17 cellular contexts compared by ENCODE assay signal in genomic region chr9:126515001-126515872, GRCh38.
A peak's percentile ranks its signal among the peaks of the same experiment; 100 is the strongest.
DNase-seq lines count a peak whose midpoint lies in the region; ATAC-seq and TF ChIP-seq lines count a peak whose summit lies in the region.
"Had no signal": no experiment of that assay in that cellular context is flagged by ENCODE, and none has a peak within 500 bp of the region (broad histone marks: within the 10 kb centered on the region; RNA-seq: fewer than 3 reads in every experiment).

No MANE protein-coding gene starts in this region.

- no peak overlapping the region for H3K4me3 Mint-ChIP-seq in T-helper 1 cell treated with Interleukin-12 subunit alpha and Interleukin-12 subunit beta and Interleukin-4 antibody, amounts not matched to agents 30 μg/mL and 1 μg/mL, for 36 hours
- peak overlapping the region; percentile 28 for H3K4me3 Mint-ChIP-seq in activated B cell treated with CpG ODN at 0.5 μM for 24 hours
- H3K4me3 Mint-ChIP-seq in memory B cell, result peak overlapping the region; percentile 71
- H3K4me3 Mint-ChIP-seq: activated naive CD8-positive, alpha-beta T cell treated with anti-CD3 and anti-CD28 coated beads, Interleukin-2, amount 50 U/mL, for 24 hours had no signal

- intact Hi-C loops in activated B cell treated with CpG ODN at 0.5 μM for 24 hours (cut with micrococcal nuclease), result no loop called here

- DNase-seq in T-helper 1 cell, result no peak
- DNase-seq in activated B cell treated with CpG ODN at 0.5 μM for 24 hours, result no peak
- no peak for DNase-seq in memory B cell (ENCODE audit: low spot score in 2 of 2)
- peak; percentile 38 for DNase-seq in retina
- no peak for DNase-seq in stimulated activated naive CD4-positive, alpha-beta T cell treated with Interleukin-2 at 50 U/mL for 16 hours (lab: John Stamatoyannopoulos, UW)
- DNase-seq: activated naive CD8-positive, alpha-beta T cell treated with anti-CD3 and anti-CD28 coated beads, Interleukin-2, amount 50 U/mL, for 24 hours; erythroblast; lower lobe of right lung; MV-4-11; NCI-H2029 treated with DMSO at 0.1 percent for 48 hours; NCI-H510A treated with DMSO at 0.1 percent for 48 hours; stimulated activated naive CD8-positive, alpha-beta T cell treated with anti-CD3 and anti-CD28 coated beads, Interleukin-15, Interleukin-2, amounts not matched to agents 100 U/mL and 50 U/mL, for 24 hours had no signal

- CTCF ChIA-PET in activated B cell treated with CpG ODN at 0.5 μM for 24 hours (lab: Charles Lee), result interaction anchor here (0.6 to 1.9 kb wide), 6 partner anchors 10 to 196 kb away, joined by 3 to 8 read pairs (median 4); no protein-coding TSS in a partner anchor

- no peaks in the 10 kb centered on the region for H3K9me3 Mint-ChIP-seq in T-helper 1 cell treated with Interleukin-12 subunit alpha and Interleukin-12 subunit beta and Interleukin-4 antibody, amounts not matched to agents 30 μg/mL and 1 μg/mL, for 36 hours
- H3K9me3 Mint-ChIP-seq in activated B cell treated with CpG ODN at 0.5 μM for 24 hours (no peaks in the 10 kb centered on the region), memory B cell (no peaks in the 10 kb centered on the region)
- H3K9me3 Mint-ChIP-seq: activated naive CD8-positive, alpha-beta T cell treated with anti-CD3 and anti-CD28 coated beads, Interleukin-2, amount 50 U/mL, for 24 hours; activated T-helper 17 cell treated with anti-CD3 and anti-CD28 coated beads, Interleukin-2, amount 50 U/mL, for 72 hours had no signal

- H3K27ac Mint-ChIP-seq in T-helper 1 cell treated with Interleukin-12 subunit alpha and Interleukin-12 subunit beta and Interleukin-4 antibody, amounts not matched to agents 30 μg/mL and 1 μg/mL, for 36 hours, result peak overlapping the region; percentile 14
- no peak overlapping the region for H3K27ac Mint-ChIP-seq in activated B cell treated with CpG ODN at 0.5 μM for 24 hours
- no peak overlapping the region for H3K27ac Mint-ChIP-seq in memory B cell
- H3K27ac Mint-ChIP-seq: activated naive CD8-positive, alpha-beta T cell treated with anti-CD3 and anti-CD28 coated beads, Interleukin-2, amount 50 U/mL, for 24 hours; activated T-helper 17 cell treated with anti-CD3 and anti-CD28 coated beads, Interleukin-2, amount 50 U/mL, for 72 hours had no signal

- H3K27me3 Mint-ChIP-seq in T-helper 1 cell treated with Interleukin-12 subunit alpha and Interleukin-12 subunit beta and Interleukin-4 antibody, amounts not matched to agents 30 μg/mL and 1 μg/mL, for 36 hours (ENCODE audit: low read depth), result peaks cover 73% of the 10 kb centered on the region
- H3K27me3 Mint-ChIP-seq in activated B cell treated with CpG ODN at 0.5 μM for 24 hours, result peaks cover 45% of the 10 kb centered on the region
- H3K27me3 Mint-ChIP-seq in memory B cell, result peaks cover 21% of the 10 kb centered on the region

- H3K36me3 Mint-ChIP-seq in T-helper 1 cell treated with Interleukin-12 subunit alpha and Interleukin-12 subunit beta and Interleukin-4 antibody, amounts not matched to agents 30 μg/mL and 1 μg/mL, for 36 hours (ENCODE audit: low read depth), result no peaks in the 10 kb centered on the region
- H3K36me3 Mint-ChIP-seq in activated B cell treated with CpG ODN at 0.5 μM for 24 hours (ENCODE audit: low read depth), result no peaks in the 10 kb centered on the region
- no peaks in the 10 kb centered on the region for H3K36me3 Mint-ChIP-seq in memory B cell
- H3K36me3 Mint-ChIP-seq: CD14-positive monocyte had no signal

- POLR2A ChIA-PET in activated B cell treated with CpG ODN at 0.5 μM for 24 hours (lab: Charles Lee), result no interaction called here

- no peak for TF ChIP-seq CTCF in activated B cell treated with CpG ODN at 0.5 μM for 24 hours (IDR thresholded peaks at IDR 0.05)

- H3K4me1 Mint-ChIP-seq in T-helper 1 cell treated with Interleukin-12 subunit alpha and Interleukin-12 subunit beta and Interleukin-4 antibody, amounts not matched to agents 30 μg/mL and 1 μg/mL, for 36 hours (ENCODE audit: low read depth), result peaks cover 19% of the 10 kb centered on the region
- peaks cover 22% of the 10 kb centered on the region for H3K4me1 Mint-ChIP-seq in activated B cell treated with CpG ODN at 0.5 μM for 24 hours
- peaks cover 9% of the 10 kb centered on the region for H3K4me1 Mint-ChIP-seq in memory B cell

- no peak for ATAC-seq in activated B cell treated with CpG ODN at 0.5 μM for 24 hours (ENCODE audit: low read depth)
- no peak for ATAC-seq in memory B cell (ENCODE audit: low read depth)
- ATAC-seq in HG03196 (IDR thresholded peaks at IDR 0.05; ENCODE audit: unreplicated experiment), result no peak
- no peak for ATAC-seq in GM18867 (IDR thresholded peaks at IDR 0.05; ENCODE audit: unreplicated experiment)
- ATAC-seq: activated T-helper 17 cell treated with anti-CD3 and anti-CD28 coated beads, Interleukin-2, amount 50 U/mL, for 72 hours; stimulated activated naive CD8-positive, alpha-beta T cell treated with anti-CD3 and anti-CD28 coated beads, Interleukin-15, Interleukin-2, amounts not matched to agents 100 U/mL and 50 U/mL, for 24 hours had no signal
